ENCODE assay signal across 8 cellular contexts in the genomic region with DNA sequence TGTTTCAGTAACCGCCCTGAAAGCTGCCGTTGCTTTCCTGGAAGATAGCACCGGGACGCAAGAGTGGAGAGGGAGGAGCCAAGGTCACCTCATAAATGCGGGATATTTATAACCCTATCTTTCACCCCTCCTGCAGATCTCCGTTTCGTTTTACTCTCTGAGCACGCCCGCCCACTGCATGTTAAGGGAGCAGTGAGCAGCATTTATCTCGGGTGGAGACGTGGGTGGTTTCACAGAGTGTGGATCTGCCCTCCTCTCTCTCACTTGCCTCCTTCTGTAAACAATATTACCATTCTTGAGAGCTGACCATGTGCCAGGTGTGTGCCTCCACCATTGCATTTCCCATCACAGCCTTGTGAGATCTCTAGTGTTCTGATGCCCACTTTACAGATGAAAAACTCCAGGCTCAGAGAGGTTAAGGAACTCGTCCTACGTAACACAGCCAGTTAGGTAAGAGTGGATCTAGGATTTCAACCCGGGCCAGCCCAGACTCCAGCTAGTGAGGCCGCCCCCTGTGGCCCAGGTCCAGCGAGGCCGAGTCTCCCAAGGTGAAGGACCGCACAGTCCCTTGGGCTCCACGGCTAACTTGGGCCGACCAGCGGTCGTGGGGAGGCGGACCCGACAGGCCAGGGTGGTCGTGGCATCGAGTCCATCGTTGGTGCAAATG. TPM values are rescaled to one million over a fixed set of nuclear protein-coding genes. Genes with fewer than 3 reads are reported as not detected.
A peak's percentile ranks its signal among the peaks of the same experiment; 100 is the strongest.
DNase-seq lines count a peak whose midpoint lies in the region; ATAC-seq and TF ChIP-seq lines count a peak whose summit lies in the region.

No MANE protein-coding gene starts in this region.

- TF ChIP-seq CTCF in RWPE2 (IDR thresholded peaks at IDR 0.05; ENCODE audit: poor library complexity, severe bottlenecking) (peak; percentile 43), left lung (IDR thresholded peaks at IDR 0.05) (no peak)

- H3K4me3 ChIP-seq in RWPE2 (ENCODE audit: severe bottlenecking) = peak overlapping the region; percentile 89
- H3K4me3 ChIP-seq in left lung = peak overlapping the region; percentile 74 to 89

- DNase-seq in COLO668 (lab: John Stamatoyannopoulos, UW; ENCODE audit: unreplicated experiment) (peak; percentile 53), RWPE2 (ENCODE audit: low spot score) (peak; percentile 90), cerebellar cortex (ENCODE audit: low spot score) (peak; percentile 84), left lung (no peak), cortex of kidney (lab: John Stamatoyannopoulos, UW) (no peak)
- peak; percentile 21 to 49 for DNase-seq in stimulated activated CD4-positive, alpha-beta T cell treated with anti-CD3 and anti-CD28 coated beads, Interleukin-4, amount 100 ng/mL, for 4 hours

- H3K36me3 ChIP-seq in RWPE2 (ENCODE audit: low read depth) (peaks cover 14% of the 10 kb centered on the region), left lung (no peaks in the 10 kb centered on the region)

- H3K4me1 ChIP-seq in RWPE2 (ENCODE audit: insufficient read depth, poor library complexity, severe bottlenecking) = peaks cover 46% of the 10 kb centered on the region
- peaks cover 3 to 64% of the 10 kb centered on the region in 2 donors for H3K4me1 ChIP-seq in left lung

- intact Hi-C loops in left lung (cut with DNase I) = no loop called here

- H3K27me3 ChIP-seq in RWPE2 (ENCODE audit: insufficient read depth, poor library complexity, severe bottlenecking) (no peaks in the 10 kb centered on the region), left lung (peaks cover 0 to 6% of the 10 kb centered on the region in 2 donors)

- ATAC-seq in GM19372 (IDR thresholded peaks at IDR 0.05; ENCODE audit: low read depth, unreplicated experiment) (peak; percentile 54), HG03439 (IDR thresholded peaks at IDR 0.05; ENCODE audit: unreplicated experiment) (peak; percentile 48), RWPE2 (ENCODE audit: low read depth) (peak; percentile 67), left lung (peak; percentile 78)

- H3K27ac ChIP-seq in RWPE2 (ENCODE audit: poor library complexity, severe bottlenecking) (peak overlapping the region; percentile 91), left lung (peak overlapping the region; percentile 90 to 93)

- no peaks in the 10 kb centered on the region for H3K9me3 ChIP-seq in RWPE2 (ENCODE audit: severe bottlenecking)
- H3K9me3 ChIP-seq in left lung = no peaks in the 10 kb centered on the region

RNA-seq across cellular contexts. Expression of gene SEMA4B, which starts 16.9 kb away (rescaled TPM):
- total RNA-seq in left lung = 10 to 100 TPM; 41.3 to 66.7 TPM

RNA-seq across cellular contexts. Expression of gene CIB1, which starts 49.5 kb away (rescaled TPM):
- total RNA-seq in left lung = 10 to 100 TPM; 76.2 to 84.6 TPM

RNA-seq across cellular contexts. Expression of gene GDPGP1, which starts 49.8 kb away (rescaled TPM):
- 1 to 10 TPM; 8.4 to 8.6 TPM for total RNA-seq in left lung

Comparison
In these comparisons a context has a peak if more than half of its experiments do, and no peak if none do; other contexts are left out.
1. DNase-seq: peak in COLO668 (single experiment), RWPE2 (single experiment), cerebellar cortex (single experiment) and stimulated activated CD4-positive, alpha-beta T cell treated with anti-CD3 and anti-CD28 coated beads, Interleukin-4, amount 100 ng/mL, for 4 hours (2 of 2); none in left lung (0 of 2) and cortex of kidney (single experiment).
2. Peak in every context shown above with its lines, with median percentiles within 50 percentile points of each other: ATAC-seq.